In the genomic region with DNA sequence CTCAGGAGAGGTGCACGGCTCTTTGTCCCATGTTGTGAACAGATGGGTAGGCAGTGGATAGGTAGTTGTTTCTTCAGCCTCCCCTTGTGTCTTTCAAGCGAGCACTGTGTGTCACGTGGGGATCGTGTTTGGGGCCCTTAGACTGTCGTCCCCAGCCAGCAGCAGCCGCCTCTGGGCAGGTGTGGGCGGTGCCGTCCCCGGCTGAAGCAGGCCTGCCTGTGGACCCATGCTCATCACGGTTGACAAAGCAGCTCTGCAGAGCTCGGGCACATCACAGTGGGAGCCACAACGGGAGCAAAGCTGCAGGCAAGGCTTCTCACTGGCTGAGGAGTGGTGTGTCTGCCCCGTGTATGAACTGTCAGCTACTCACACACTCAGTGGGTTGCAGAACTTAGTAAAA, we compare ENCODE assay signal across 27 cellular contexts. TPM values are rescaled to one million over a fixed set of nuclear protein-coding genes. Genes with fewer than 3 reads are reported as not detected.
"Had no signal": no experiment of that assay in that cellular context is flagged by ENCODE, and none has a peak within 500 bp of the region (broad histone marks: within the 10 kb centered on the region; RNA-seq: fewer than 3 reads in every experiment).

No MANE protein-coding gene starts in this region.

- H3K9me3 ChIP-seq: body of pancreas, left lung, pancreas, tibial nerve, uterus had no signal

- ATAC-seq: body of pancreas; left lung; naive thymus-derived CD4-positive, alpha-beta T cell; pancreas; right cardiac atrium; T-cell had no signal

- H3K27ac ChIP-seq: body of pancreas, hepatocyte, left lung, pancreas, uterus, WERI-Rb-1 had no signal

- DNase-seq: activated CD4-positive, CD25-positive, alpha-beta regulatory T cell treated with anti-CD3 and anti-CD28 coated beads, Interleukin-2, amount 50 U/mL, for 72 hours; activated CD8-positive, alpha-beta memory T cell treated with anti-CD3 and anti-CD28 coated beads, Interleukin-2, amount 50 U/mL, for 48 hours; activated effector memory CD4-positive, alpha-beta T cell treated with Interleukin-2 at 50 U/mL for 16 hours; activated naive CD4-positive, alpha-beta T cell treated with anti-CD3 and anti-CD28 coated beads for 36 hours; activated T-cell treated with anti-CD3 and anti-CD28 coated beads, Interleukin-2, amount 50 U/mL, for 48 hours; body of pancreas; effector CD8-positive, alpha-beta T cell; foreskin melanocyte; immature natural killer cell; left lung; naive thymus-derived CD4-positive, alpha-beta T cell; pancreas; right cardiac atrium; stimulated activated CD4-positive, alpha-beta T cell treated with anti-CD3 and anti-CD28 coated beads, Interleukin-12 subunit alpha, Interleukin-12 subunit beta, amount 100 ng/mL, for 4 hours; stimulated activated CD4-positive, alpha-beta T cell treated with anti-CD3 and anti-CD28 coated beads, Interleukin-4, amount 100 ng/mL, for 4 hours; T-cell; uterus; WERI-Rb-1 had no signal

- H3K27me3 ChIP-seq: body of pancreas, cardiac muscle cell, hepatocyte, left lung, pancreas, tibial nerve, uterus had no signal

- H3K36me3 ChIP-seq: uterus, WERI-Rb-1 had no signal

- H3K9me3 Mint-ChIP-seq: activated naive CD4-positive, alpha-beta T cell treated with anti-CD3 and anti-CD28 coated beads for 36 hours; dendritic cell treated with granulocyte-macrophage colony-stimulating factor and Interleukin-4, amounts not matched to agents 40 ng/mL and 50 ng/mL, for 4 days; immature natural killer cell; naive thymus-derived CD4-positive, alpha-beta T cell; stimulated activated naive CD8-positive, alpha-beta T cell treated with anti-CD3 and anti-CD28 coated beads, Interleukin-15, Interleukin-2, amounts not matched to agents 100 ng/mL and 50 ng/mL, for 24 hours; T-cell had no signal

- H3K4me3 ChIP-seq: body of pancreas, cardiac muscle cell, hepatocyte, left lung, lung, pancreas, tibial nerve, uterus had no signal

- H2AFZ ChIP-seq: hepatocyte had no signal

- H3K27me3 Mint-ChIP-seq: dendritic cell treated with granulocyte-macrophage colony-stimulating factor and Interleukin-4, amounts not matched to agents 40 ng/mL and 50 ng/mL, for 4 days; naive thymus-derived CD4-positive, alpha-beta T cell; stimulated activated naive CD8-positive, alpha-beta T cell treated with anti-CD3 and anti-CD28 coated beads, Interleukin-15, Interleukin-2, amounts not matched to agents 100 ng/mL and 50 ng/mL, for 24 hours; T-cell had no signal

- H3K27ac Mint-ChIP-seq: activated naive CD4-positive, alpha-beta T cell treated with anti-CD3 and anti-CD28 coated beads for 36 hours; dendritic cell treated with granulocyte-macrophage colony-stimulating factor and Interleukin-4, amounts not matched to agents 40 ng/mL and 50 ng/mL, for 4 days; stimulated activated naive CD8-positive, alpha-beta T cell treated with anti-CD3 and anti-CD28 coated beads, Interleukin-15, Interleukin-2, amounts not matched to agents 100 ng/mL and 50 ng/mL, for 24 hours had no signal

- H3K4me2 ChIP-seq: hepatocyte had no signal

- H3K4me3 Mint-ChIP-seq: activated naive CD4-positive, alpha-beta T cell treated with anti-CD3 and anti-CD28 coated beads for 36 hours; dendritic cell treated with granulocyte-macrophage colony-stimulating factor and Interleukin-4, amounts not matched to agents 40 ng/mL and 50 ng/mL, for 4 days; immature natural killer cell; stimulated activated naive CD8-positive, alpha-beta T cell treated with anti-CD3 and anti-CD28 coated beads, Interleukin-15, Interleukin-2, amounts not matched to agents 100 ng/mL and 50 ng/mL, for 24 hours; T-cell had no signal

RNA-seq across cellular contexts. Expression of a gene that starts 19.8 kb away (rescaled TPM):
- total RNA-seq: right cardiac atrium, skeletal muscle tissue had no signal

RNA-seq across cellular contexts. Expression of a gene that starts 57.7 kb away (rescaled TPM):
- total RNA-seq: activated CD8-positive, alpha-beta memory T cell treated with anti-CD3 and anti-CD28 coated beads for 36 hours; activated naive CD4-positive, alpha-beta T cell treated with anti-CD3 and anti-CD28 coated beads for 36 hours; chondrocyte; naive thymus-derived CD4-positive, alpha-beta T cell; skeletal muscle tissue had no signal
